ENCODE assay signal across 37 cellular contexts in genomic region chr1:20312818-20313217, GRCh38. TPM values are rescaled to one million over a fixed set of nuclear protein-coding genes. Genes with fewer than 3 reads are reported as not detected.
"Had no signal": no experiment of that assay in that cellular context is flagged by ENCODE, and none has a peak within 500 bp of the region (broad histone marks: within the 10 kb centered on the region; RNA-seq: fewer than 3 reads in every experiment).

No MANE protein-coding gene starts in this region.

- ATAC-seq: activated naive CD4-positive, alpha-beta T cell treated with anti-CD3 and anti-CD28 coated beads, Interleukin-2, amount 50 U/mL, for 72 hours; activated naive CD8-positive, alpha-beta T cell treated with anti-CD3 and anti-CD28 coated beads, Interleukin-2, amount 50 U/mL, for 24 hours; activated T-cell treated with anti-CD3 and anti-CD28 coated beads, Interleukin-2, amount 50 U/mL, for 4 hours; activated T-cell treated with anti-CD3 and anti-CD28 coated beads, Interleukin-2, amount 50 U/mL, for 72 hours; activated T-helper 17 cell treated with anti-CD3 and anti-CD28 coated beads, Interleukin-2, amount 50 U/mL, for 72 hours; body of pancreas had no signal

- H3K27ac ChIP-seq: adrenal gland, ascending aorta, body of pancreas, brain microvascular endothelial cell, breast epithelium, cardiac muscle cell had no signal

- FAIRE-seq: astrocyte, bronchial epithelial cell had no signal

- H3K36me3 ChIP-seq: adrenal gland, ascending aorta, brain microvascular endothelial cell, breast epithelium, cardiac muscle cell had no signal

- DNase-seq: activated effector memory CD4-positive, alpha-beta T cell treated with anti-CD3 and anti-CD28 coated beads, Interleukin-2, amount 50 U/mL, for 16 hours; activated effector memory CD4-positive, alpha-beta T cell treated with Interleukin-2 at 50 U/mL for 16 hours; activated gamma-delta T cell; activated gamma-delta T cell treated with Interleukin-2 at 50 U/mL for 16 hours; activated naive CD4-positive, alpha-beta T cell; activated naive CD4-positive, alpha-beta T cell treated with anti-CD3 and anti-CD28 coated beads for 36 hours; activated naive CD4-positive, alpha-beta T cell treated with anti-CD3 and anti-CD28 coated beads, Interleukin-2, amount 10 ng/mL, durations not matched to agents 7 days and 5 days; activated naive CD4-positive, alpha-beta T cell treated with anti-CD3 and anti-CD28 coated beads, Interleukin-2, amount 50 U/mL, for 16 hours; activated naive CD4-positive, alpha-beta T cell treated with Interleukin-2 at 50 U/mL for 16 hours; activated naive CD8-positive, alpha-beta T cell treated with anti-CD3 and anti-CD28 coated beads for 36 hours; activated naive CD8-positive, alpha-beta T cell treated with anti-CD3 and anti-CD28 coated beads, Interleukin-2, amount 10 ng/mL, durations not matched to agents 7 days and 5 days; activated naive CD8-positive, alpha-beta T cell treated with anti-CD3 and anti-CD28 coated beads, Interleukin-2, amount 50 U/mL, for 24 hours; activated T-cell treated with anti-CD3 and anti-CD28 coated beads, Interleukin-2, amount 50 U/mL, for 1 hour; activated T-cell treated with anti-CD3 and anti-CD28 coated beads, Interleukin-2, amount 50 U/mL, for 24 hours; activated T-cell treated with anti-CD3 and anti-CD28 coated beads, Interleukin-2, amount 50 U/mL, for 4 hours; activated T-cell treated with anti-CD3 and anti-CD28 coated beads, Interleukin-2, amount 50 U/mL, for 48 hours; activated T-cell treated with anti-CD3 and anti-CD28 coated beads, Interleukin-2, amount 50 U/mL, for 72 hours; adrenal gland; amniotic stem cell; amygdala; anterior cingulate cortex; aorta; body of pancreas; brain microvascular endothelial cell; caudate nucleus; central memory CD4-positive, alpha-beta T cell; cerebellar nuclear complex had no signal

- H3K9me3 ChIP-seq: adrenal gland, ascending aorta, body of pancreas, breast epithelium had no signal

- H3K27me3 ChIP-seq: adrenal gland, ascending aorta, body of pancreas, brain microvascular endothelial cell, breast epithelium, cardiac muscle cell had no signal

- H3K4me1 ChIP-seq: ascending aorta, body of pancreas, breast epithelium had no signal

- H3K4me3 ChIP-seq: adrenal gland, ascending aorta, body of pancreas, breast epithelium, cardiac muscle cell had no signal

RNA-seq across cellular contexts. Expression of gene VWA5B1, which starts 22.1 kb away (rescaled TPM):
- total RNA-seq: activated naive CD4-positive, alpha-beta T cell treated with anti-CD3 and anti-CD28 coated beads for 36 hours; activated naive CD8-positive, alpha-beta T cell treated with anti-CD3 and anti-CD28 coated beads, Interleukin-2, amount 10 ng/mL, durations not matched to agents 7 days and 5 days; activated T-cell treated with anti-CD3 and anti-CD28 coated beads, Interleukin-2, amount 50 U/mL, for 4 hours; activated T-helper 2 cell treated with anti-CD3 and anti-CD28 coated beads, Interferon-gamma antibody, Interleukin-2, Interleukin-4, amounts not matched to agents 10 μg/mL and 5 μg/mL and 100 μg/mL, durations not matched to agents 14 hours and 24 hours and 36 hours; aorta; ascending aorta; astrocyte; body of pancreas; bronchial epithelial cell; cardiac septum; chondrocyte had no signal
- polyA plus RNA-seq: aorta had no signal
